Comparison of ENCODE assay signal across 8 cellular contexts in genomic region chr1:8816306-8816705, GRCh38. TPM values are rescaled to one million over a fixed set of nuclear protein-coding genes. Genes with fewer than 3 reads are reported as not detected.
DNase-seq lines count a peak whose midpoint lies in the region; ATAC-seq and TF ChIP-seq lines count a peak whose summit lies in the region.

No MANE protein-coding gene starts in this region.

- peak overlapping the region; percentile 90 for H3K27ac Mint-ChIP-seq in CD8-positive, alpha-beta T cell

- no TSS peak for BruUV-seq in mammary epithelial cell (replicated peaks; lab: Mats Ljungman, UMichigan)

- no peak for ATAC-seq in CD8-positive, alpha-beta T cell

- H3K9me3 ChIP-seq in CD8-positive, alpha-beta T cell (ENCODE audit: low read length) = no peaks in the 10 kb centered on the region
- H3K9me3 ChIP-seq in mammary epithelial cell (replicated peaks; ENCODE audit: insufficient read depth, low read length) (no peaks in the 10 kb centered on the region), mesenchymal stem cell (ENCODE audit: control insufficient read depth, low read length) (no peaks in the 10 kb centered on the region), vagina (no peaks in the 10 kb centered on the region)

- peaks cover 57% of the 10 kb centered on the region for H3K79me2 ChIP-seq in mammary epithelial cell (ENCODE audit: insufficient read depth, low read length)

- 0% methylated on average over 2 of the region's 2 CpGs for WGBS in mammary epithelial cell (ENCODE audit: low coverage, missing lambda C conversion rate)
- WGBS in mesenchymal stem cell = 0% methylated on average over 2 of the region's 2 CpGs

- POLR2A ChIA-PET in CD8-positive, alpha-beta T cell (lab: Charles Lee) = no interaction called here

- H3K4me3 Mint-ChIP-seq in CD8-positive, alpha-beta T cell = peak overlapping the region; percentile 87

- peak overlapping the region; percentile 87 for H2AFZ ChIP-seq in mammary epithelial cell (ENCODE audit: low read depth, low read length)
- H2AFZ ChIP-seq in mesenchymal stem cell (ENCODE audit: low read depth, low read length) = no peak overlapping the region

- no peak for TF ChIP-seq POLR2A in vagina (IDR thresholded peaks at IDR 0.05)

- H3K79me1 ChIP-seq in mesenchymal stem cell (replicated peaks; ENCODE audit: low read length, poor library complexity, severe bottlenecking) = no peaks in the 10 kb centered on the region

- DNase-seq in CD8-positive, alpha-beta T cell = no peak
- peak; percentile 23 for DNase-seq in KBM-7
- DNase-seq in mammary epithelial cell = peak; percentile 60
- peak; percentile 46 for DNase-seq in mesenchymal stem cell
- DNase-seq in vagina (ENCODE audit: extremely low spot score in 2 of 2) = no peak
- no peak for DNase-seq in NCI-H146 treated with DMSO at 0.1 percent for 48 hours (lab: John Stamatoyannopoulos, UW; ENCODE audit: unreplicated experiment)
- DNase-seq in posterior vena cava (ENCODE audit: low spot score) = no peak
- DNase-seq in NCI-H1436 treated with DMSO at 0.1 percent for 48 hours (lab: John Stamatoyannopoulos, UW) = no peak

- H2BK5ac ChIP-seq in mesenchymal stem cell (ENCODE audit: low read depth, low read length, poor library complexity, severe bottlenecking) = no peak overlapping the region

- peaks cover 46% of the 10 kb centered on the region for H3K4me1 Mint-ChIP-seq in CD8-positive, alpha-beta T cell (ENCODE audit: low read depth)

- H3K27me3 ChIP-seq in CD8-positive, alpha-beta T cell (ENCODE audit: insufficient read depth, low read length) = no peaks in the 10 kb centered on the region
- H3K27me3 ChIP-seq in mammary epithelial cell (ENCODE audit: insufficient read depth, low read length) (no peaks in the 10 kb centered on the region), mesenchymal stem cell (ENCODE audit: control insufficient read depth in 1 of 2, insufficient read depth in 1 of 2, low read length in 2 of 2) (no peaks in the 10 kb centered on the region), vagina (no peaks in the 10 kb centered on the region)

- no peaks in the 10 kb centered on the region for H4K20me1 ChIP-seq in mammary epithelial cell (ENCODE audit: insufficient read depth, low read length)

- peaks cover 6% of the 10 kb centered on the region for H3K36me3 Mint-ChIP-seq in CD8-positive, alpha-beta T cell

- no peak overlapping the region for H2BK120ac ChIP-seq in mesenchymal stem cell (ENCODE audit: low read depth, low read length)

- H3K9ac ChIP-seq in mammary epithelial cell (ENCODE audit: insufficient read depth, low read length) (peak overlapping the region; percentile 92), mesenchymal stem cell (ENCODE audit: low read length) (peak overlapping the region; percentile 97)

- no peak overlapping the region for H4K8ac ChIP-seq in mesenchymal stem cell (ENCODE audit: low read length)

- H3K4me1 ChIP-seq in CD8-positive, alpha-beta T cell (ENCODE audit: insufficient read depth, low read length) = peaks cover 24% of the 10 kb centered on the region
- H3K4me1 ChIP-seq in mammary epithelial cell (ENCODE audit: insufficient read depth, low read length) (peaks cover 37% of the 10 kb centered on the region), mesenchymal stem cell (ENCODE audit: control insufficient read depth, insufficient read depth, low read depth, low read length) (peaks cover 8% of the 10 kb centered on the region), vagina (peaks cover 38% of the 10 kb centered on the region)

- no peak overlapping the region for H2BK15ac ChIP-seq in mesenchymal stem cell (ENCODE audit: low read depth, poor library complexity, severe bottlenecking)

- H4K91ac ChIP-seq in mesenchymal stem cell (ENCODE audit: low read length) = no peak overlapping the region

- H3K9me3 Mint-ChIP-seq in CD8-positive, alpha-beta T cell = no peaks in the 10 kb centered on the region

- in situ Hi-C loops in KBM-7 (cut with MboI; ENCODE audit: low pct_unique_long_range_greater_than_20kb, low sequenced_read_pairs) (no loop called here), mammary epithelial cell (cut with MboI; ENCODE audit: low sequenced_read_pairs in 2 of 2) (no loop called here)

- CTCF ChIA-PET in CD8-positive, alpha-beta T cell (lab: Charles Lee) = interaction anchor here (3.4 kb wide), 1 partner anchor 33 kb away, joined by 14 read pairs; no protein-coding TSS in a partner anchor
- CTCF ChIA-PET in mammary epithelial cell (lab: Charles Lee; ENCODE audit: low non-redundant PET) = no interaction called here

- no peak overlapping the region for H2BK12ac ChIP-seq in mesenchymal stem cell (ENCODE audit: low read length in 2 of 2)

- no peak overlapping the region for H3K4ac ChIP-seq in mesenchymal stem cell (ENCODE audit: low read depth in 1 of 2, low read length in 2 of 2)

- H3K36me3 ChIP-seq in CD8-positive, alpha-beta T cell (ENCODE audit: insufficient read depth, low read length) = no peaks in the 10 kb centered on the region
- H3K36me3 ChIP-seq in mammary epithelial cell (ENCODE audit: insufficient read depth, low read length) = no peaks in the 10 kb centered on the region
- H3K36me3 ChIP-seq in mesenchymal stem cell (ENCODE audit: control insufficient read depth in 1 of 2, insufficient read depth in 2 of 2, low read depth in 1 of 2, low read length in 2 of 2) = no peaks in the 10 kb centered on the region
- H3K36me3 ChIP-seq in vagina = no peaks in the 10 kb centered on the region

- H3K18ac ChIP-seq in mesenchymal stem cell (ENCODE audit: low read depth in 1 of 2, low read length in 2 of 2) = no peak overlapping the region

- H3K4me3 ChIP-seq in CD8-positive, alpha-beta T cell (ENCODE audit: low read depth, low read length) = peak overlapping the region; percentile 84
- H3K4me3 ChIP-seq in mammary epithelial cell (replicated peaks in 1 of 3; ENCODE audit: insufficient read depth in 1 of 3, low read depth in 2 of 3, low read length in 3 of 3) (peak overlapping the region; percentile 81 to 94 (median 85)), mesenchymal stem cell (ENCODE audit: insufficient read depth in 1 of 2, low read depth in 1 of 2, low read length in 2 of 2) (peak overlapping the region in 1 of 2 experiments; percentile 94), vagina (peak overlapping the region; percentile 69 to 89)

- no peak overlapping the region for H3K14ac ChIP-seq in mesenchymal stem cell (ENCODE audit: low read length in 2 of 2)

- intact Hi-C loops in CD8-positive, alpha-beta T cell (cut with DNase I, micrococcal nuclease) = loop anchor here (2.0 to 5.0 kb wide), 6 partner anchors 62 to 854 kb away; partner anchors contain the start of genes ENO1 (in 1 of the 2) and PARK7 (in 1 of the 2)
- intact Hi-C loops in mammary epithelial cell (cut with micrococcal nuclease) = no loop called here
- intact Hi-C loops in vagina (cut with DNase I) = no loop called here
- intact Hi-C loops in posterior vena cava (cut with DNase I) = no loop called here

- dilution Hi-C loops in mammary epithelial cell (cut with HindIII; ENCODE audit: low sequenced_read_pairs) = no loop called here

- no peak for TF ChIP-seq CTCF in CD8-positive, alpha-beta T cell (IDR thresholded peaks at IDR 0.05)
- no peak for TF ChIP-seq CTCF in mammary epithelial cell (conservative IDR thresholded peaks at IDR 0.05 in 1 of 2, IDR thresholded peaks at IDR 0.05 in 1 of 2; ENCODE audit: extremely low read depth in 1 of 2, insufficient read depth in 1 of 2, low read depth in 1 of 2, low read length in 2 of 2)
- no peak for TF ChIP-seq CTCF in vagina (IDR thresholded peaks at IDR 0.05)

- no peak overlapping the region for H3K23ac ChIP-seq in mesenchymal stem cell (ENCODE audit: low read length in 2 of 2)

- no peak overlapping the region for H2AK5ac ChIP-seq in mesenchymal stem cell (ENCODE audit: low read length, severe bottlenecking)

- H3K27me3 Mint-ChIP-seq in CD8-positive, alpha-beta T cell (ENCODE audit: low read depth) = no peaks in the 10 kb centered on the region

- H3K4me2 ChIP-seq in mammary epithelial cell (ENCODE audit: insufficient read depth, low read depth, low read length) = peak overlapping the region; percentile 97
- peak overlapping the region; percentile 66 for H3K4me2 ChIP-seq in mesenchymal stem cell (ENCODE audit: low read length, poor library complexity, severe bottlenecking)

- H3K27ac ChIP-seq in CD8-positive, alpha-beta T cell (ENCODE audit: low read depth, low read length) = peak overlapping the region; percentile 85
- H3K27ac ChIP-seq in mammary epithelial cell (ENCODE audit: insufficient read depth, low read depth, low read length) (peak overlapping the region; percentile 85), mesenchymal stem cell (ENCODE audit: low read length, poor library complexity, severe bottlenecking) (peak overlapping the region; percentile 60), vagina (peak overlapping the region; percentile 99)

RNA-seq across cellular contexts. Expression of gene RERE, which starts 1.1 kb away (rescaled TPM):
- 10 to 100 TPM; 62.8 to 68.4 TPM for total RNA-seq in CD8-positive, alpha-beta T cell
- total RNA-seq in mammary epithelial cell (10 to 100 TPM; 20.7 to 48.4 TPM), vagina (80.3 TPM), posterior vena cava (100 to 1,000 TPM in 1 of 2 donors, 10 to 100 TPM in 1; 94.9 to 116 TPM)
- polyA plus RNA-seq in mammary epithelial cell = 2.1 TPM
- 116 TPM for polyA minus RNA-seq in mammary epithelial cell
- 59.5 TPM for polyA plus RNA-seq in mesenchymal stem cell (2013, experiment 1 of 2)
- polyA plus RNA-seq in mesenchymal stem cell (2013, experiment 2 of 2) = 53.5 TPM

Comparison
In these comparisons a context has a peak if more than half of its experiments do, and no peak if none do; other contexts are left out.
1. DNase-seq: peak in KBM-7 (single experiment), mammary epithelial cell (single experiment) and mesenchymal stem cell (single experiment); none in CD8-positive, alpha-beta T cell (0 of 7), vagina (0 of 2), NCI-H146 treated with DMSO at 0.1 percent for 48 hours (single experiment), posterior vena cava (single experiment) and NCI-H1436 treated with DMSO at 0.1 percent for 48 hours (single experiment).
2. intact Hi-C loops: an anchor here in CD8-positive, alpha-beta T cell (2.0 to 5.0 kb wide); none called in mammary epithelial cell, vagina and posterior vena cava.
3. Peak in every context shown above with its lines, with median percentiles within 50 percentile points of each other: H3K27ac ChIP-seq.